Comparison of ENCODE assay signal across 8 cellular contexts in genomic region chrX:12955882-12956703, GRCh38. TPM values are rescaled to one million over a fixed set of nuclear protein-coding genes. Genes with fewer than 3 reads are reported as not detected.
DNase-seq lines count a peak whose midpoint lies in the region; ATAC-seq and TF ChIP-seq lines count a peak whose summit lies in the region.

No MANE protein-coding gene starts in this region.

- H3K36me3 ChIP-seq in body of pancreas (replicated peaks in 1 of 2; ENCODE audit: insufficient read depth in 1 of 2, low read depth in 2 of 2) (no peaks in the 10 kb centered on the region), right lobe of liver (no peaks in the 10 kb centered on the region), subcutaneous abdominal adipose tissue (ENCODE audit: control insufficient read depth in 5 of 5, insufficient read depth in 5 of 5, low read length in 5 of 5) (no peaks in the 10 kb centered on the region)

- intact Hi-C loops in body of pancreas (cut with DNase I) (no loop called here), right lobe of liver (cut with DNase I) (loop anchor here in 1 of 2 donors (10.0 kb wide), 1 partner anchor 519 kb away; no protein-coding TSS in a partner anchor)

- ATAC-seq in GM19395 (IDR thresholded peaks at IDR 0.05; ENCODE audit: unreplicated experiment) (peak; percentile 52), HG03521 (IDR thresholded peaks at IDR 0.05; ENCODE audit: unreplicated experiment) (peak; percentile 35), body of pancreas (peak; percentile 47), right lobe of liver (peak; percentile 68 to 88 (median 77))

- H3K36me3 Mint-ChIP-seq in T-helper 1 cell treated with Interleukin-12 subunit alpha and Interleukin-12 subunit beta and Interleukin-4 antibody, amounts not matched to agents 30 μg/mL and 1 μg/mL, for 36 hours (ENCODE audit: low read depth) = no peaks in the 10 kb centered on the region

- peak; percentile 82 for DNase-seq in AG10803 (ENCODE audit: low read depth)
- peak in 3 of 4 donors; percentile 29 to 54 (median 53) for DNase-seq in body of pancreas
- DNase-seq in right lobe of liver = peak; percentile 56 to 69 (median 59)
- no peak for DNase-seq in NCI-H1436 treated with DMSO at 0.1 percent for 48 hours (lab: John Stamatoyannopoulos, UW)

- WGBS in body of pancreas, 2 donors = 48 to 62% methylated on average over 8 to 16 of the region's 20 CpGs
- 14% methylated on average over 8 of the region's 20 CpGs for WGBS in right lobe of liver (ENCODE audit: insufficient coverage, low coverage, low lambda C conversion rate, missing lambda C conversion rate)

- H3K4me3 Mint-ChIP-seq in T-helper 1 cell treated with Interleukin-12 subunit alpha and Interleukin-12 subunit beta and Interleukin-4 antibody, amounts not matched to agents 30 μg/mL and 1 μg/mL, for 36 hours = peak overlapping the region; percentile 83

- no peaks in the 10 kb centered on the region for H3K9me3 ChIP-seq in body of pancreas
- H3K9me3 ChIP-seq in right lobe of liver = no peaks in the 10 kb centered on the region
- no peaks in the 10 kb centered on the region for H3K9me3 ChIP-seq in subcutaneous abdominal adipose tissue (ENCODE audit: control insufficient read depth in 5 of 5, low read length in 5 of 5)

- H3K4me1 Mint-ChIP-seq in T-helper 1 cell treated with Interleukin-12 subunit alpha and Interleukin-12 subunit beta and Interleukin-4 antibody, amounts not matched to agents 30 μg/mL and 1 μg/mL, for 36 hours (ENCODE audit: low read depth) = peaks cover 63% of the 10 kb centered on the region

- no peaks in the 10 kb centered on the region for H3K9me3 Mint-ChIP-seq in T-helper 1 cell treated with Interleukin-12 subunit alpha and Interleukin-12 subunit beta and Interleukin-4 antibody, amounts not matched to agents 30 μg/mL and 1 μg/mL, for 36 hours

- TF ChIP-seq CTCF in AG10803 (conservative IDR thresholded peaks at IDR 0.05; ENCODE audit: low read length) = no peak
- no peak for TF ChIP-seq CTCF in body of pancreas (IDR thresholded peaks at IDR 0.05)
- TF ChIP-seq CTCF in right lobe of liver (IDR thresholded peaks at IDR 0.05) = no peak

- TF ChIP-seq POLR2A in body of pancreas (IDR thresholded peaks at IDR 0.05) (no peak), right lobe of liver (IDR thresholded peaks at IDR 0.05) (no peak)

- no peaks in the 10 kb centered on the region for H3K27me3 Mint-ChIP-seq in T-helper 1 cell treated with Interleukin-12 subunit alpha and Interleukin-12 subunit beta and Interleukin-4 antibody, amounts not matched to agents 30 μg/mL and 1 μg/mL, for 36 hours (ENCODE audit: low read depth)

- H3K27me3 ChIP-seq in body of pancreas = no peaks in the 10 kb centered on the region
- no peaks in the 10 kb centered on the region for H3K27me3 ChIP-seq in right lobe of liver
- H3K27me3 ChIP-seq in subcutaneous abdominal adipose tissue (ENCODE audit: control insufficient read depth in 5 of 5, insufficient read depth in 4 of 5, low read length in 5 of 5) = peaks cover 0 to 2% (median 0%) of the 10 kb centered on the region in 5 donors

- H3K27ac ChIP-seq in body of pancreas = peak overlapping the region; percentile 37 to 69 (median 50)
- peak overlapping the region; percentile 52 to 63 (median 62) for H3K27ac ChIP-seq in right lobe of liver
- peak overlapping the region; percentile 46 for H3K27ac ChIP-seq in subcutaneous abdominal adipose tissue (ENCODE audit: low read depth, low read length)

- peak overlapping the region; percentile 99 for H3K27ac Mint-ChIP-seq in T-helper 1 cell treated with Interleukin-12 subunit alpha and Interleukin-12 subunit beta and Interleukin-4 antibody, amounts not matched to agents 30 μg/mL and 1 μg/mL, for 36 hours

- H3K4me3 ChIP-seq in AG10803 (ENCODE audit: low read length) = no peak overlapping the region
- H3K4me3 ChIP-seq in body of pancreas = no peak overlapping the region
- H3K4me3 ChIP-seq in right lobe of liver = peak overlapping the region in 1 of 3 donors; percentile 3
- H3K4me3 ChIP-seq in subcutaneous abdominal adipose tissue (ENCODE audit: low read depth in 1 of 5, low read length in 5 of 5) = peak overlapping the region in 4 of 5 donors; percentile 7 to 42 (median 16)

- H3K9ac ChIP-seq in subcutaneous abdominal adipose tissue (ENCODE audit: low read length in 5 of 5) = peak overlapping the region in 3 of 5 donors; percentile 3 to 9 (median 8)

- H3K4me1 ChIP-seq in body of pancreas = peaks cover 10% of the 10 kb centered on the region
- peaks cover 0 to 10% (median 0%) of the 10 kb centered on the region in 4 donors for H3K4me1 ChIP-seq in right lobe of liver
- peaks cover 2 to 37% (median 18%) of the 10 kb centered on the region in 5 donors for H3K4me1 ChIP-seq in subcutaneous abdominal adipose tissue (ENCODE audit: control insufficient read depth in 5 of 5, insufficient read depth in 5 of 5, low read length in 5 of 5)

RNA-seq across cellular contexts. Expression of gene TMSB4X, which starts 18.8 kb away (rescaled TPM):
- total RNA-seq in body of pancreas = 1,000 to 10,000 TPM; 1,104 to 1,472 TPM
- 1,000 to 10,000 TPM in 1 of 6 experiments, 100 to 1,000 TPM in 5; 348 to 1,121 (median 708) TPM for total RNA-seq in right lobe of liver

RNA-seq across cellular contexts. Expression of gene TLR8, which starts 49.7 kb away (rescaled TPM):
- under 1 TPM in 1 of 2 donors, not detected in 1; 0.26 TPM for total RNA-seq in body of pancreas
- 1 to 10 TPM in 4 of 6 experiments, under 1 TPM in 2; 0.37 to 2.2 (median 1.4) TPM for total RNA-seq in right lobe of liver

Comparison
In these comparisons a context has a peak if more than half of its experiments do, and no peak if none do; other contexts are left out.
1. H3K4me3 ChIP-seq: peak in subcutaneous abdominal adipose tissue (4 of 5); none in AG10803 (single experiment) and body of pancreas (0 of 2).
2. Peak in every context shown above with its lines, with median percentiles within 50 percentile points of each other: ATAC-seq and H3K27ac ChIP-seq.